6 cellular contexts compared by ENCODE assay signal in genomic region chr1:62492521-62492920, GRCh38.
"Had no signal": no experiment of that assay in that cellular context is flagged by ENCODE, and none has a peak within 500 bp of the region (broad histone marks: within the 10 kb centered on the region; RNA-seq: fewer than 3 reads in every experiment).

No MANE protein-coding gene starts in this region.

- H3K27ac ChIP-seq: HL-60 had no signal

- H3K4me2 ChIP-seq: GM23338 had no signal

- DNase-seq: H9, HCEC 1CT, KBM-7 had no signal

- H2AFZ ChIP-seq: GM23338 had no signal

- ATAC-seq: GM23338, HepG2 had no signal

- H3K4me3 ChIP-seq: GM23338 had no signal
